ENCODE assay signal across 8 cellular contexts in the genomic region with DNA sequence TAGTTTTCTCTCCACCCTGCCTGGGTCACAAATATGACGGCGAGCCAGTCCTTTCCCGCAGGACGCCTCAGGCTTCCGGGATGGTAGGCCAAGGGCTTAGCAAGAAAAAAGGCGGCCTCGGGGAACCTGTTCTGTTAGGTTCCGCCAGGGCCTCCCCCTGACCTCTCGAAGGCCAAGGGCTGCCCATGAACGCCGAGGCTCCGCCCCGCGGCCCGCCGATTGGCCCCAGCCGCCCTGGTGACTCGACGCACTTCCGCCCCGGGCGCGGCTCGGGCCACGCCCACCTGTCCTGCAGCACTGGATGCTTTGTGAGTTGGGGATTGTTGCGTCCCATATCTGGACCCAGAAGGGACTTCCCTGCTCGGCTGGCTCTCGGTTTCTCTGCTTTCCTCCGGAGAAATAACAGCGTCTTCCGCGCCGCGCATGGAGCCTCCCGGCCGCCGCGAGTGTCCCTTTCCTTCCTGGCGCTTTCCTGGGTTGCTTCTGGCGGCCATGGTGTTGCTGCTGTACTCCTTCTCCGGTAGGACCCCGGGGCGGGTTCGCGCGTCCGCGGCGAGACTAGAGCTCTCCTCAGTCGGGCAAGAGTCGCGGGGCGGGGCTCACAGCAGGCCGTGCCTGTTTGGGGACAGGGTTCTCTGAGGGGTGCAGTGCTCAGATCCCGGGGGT.
DNase-seq lines count a peak whose midpoint lies in the region; ATAC-seq and TF ChIP-seq lines count a peak whose summit lies in the region.

A gene (plus strand): TSS at position 265 of the 666 bp plus-strand sequence. CDS start 159 bp downstream, at position 424.

- peak within 1 kb of the TSS; percentile 95 for H3K27ac Mint-ChIP-seq in central memory CD8-positive, alpha-beta T cell (ENCODE audit: low read depth)

- peak within 1 kb of the TSS; percentile 95 for H3K4me3 Mint-ChIP-seq in central memory CD8-positive, alpha-beta T cell

- H3K4me3 ChIP-seq in AG09309 (ENCODE audit: control insufficient read depth, low read depth, low read length): peak within 1 kb of the TSS; percentile 93

- H3K4me1 Mint-ChIP-seq in central memory CD8-positive, alpha-beta T cell: peaks cover 61% of the 10 kb centered on the region

- peak; percentile 96 for ATAC-seq in GM19025 (IDR thresholded peaks at IDR 0.05; ENCODE audit: low read depth, unreplicated experiment)
- ATAC-seq in HG03342 (IDR thresholded peaks at IDR 0.05; ENCODE audit: unreplicated experiment): peak; percentile 94
- ATAC-seq in central memory CD8-positive, alpha-beta T cell (replicated peaks; ENCODE audit: extremely low read depth, poor library complexity, severe bottlenecking): peak; percentile 99

- H3K27me3 Mint-ChIP-seq in central memory CD8-positive, alpha-beta T cell: no peaks in the 10 kb centered on the region

- no peak for TF ChIP-seq CTCF in AG09309 (IDR thresholded peaks at IDR 0.05; ENCODE audit: control insufficient read depth, insufficient read depth, low read depth, low read length, missing control alignments)

- DNase-seq in AG09309 (ENCODE audit: low read depth) (peak; percentile 47), NCI-H446 (lab: John Stamatoyannopoulos, UW) (peak; percentile 93 to 99), islet precursor cell (peak; percentile 99)
- DNase-seq in activated CD4-positive, CD25-positive, alpha-beta regulatory T cell treated with anti-CD3 and anti-CD28 coated beads, Interleukin-2, amount 50 U/mL, for 16 hours (ENCODE audit: low read depth, low spot score): peak; percentile 84
- peak; percentile 87 for DNase-seq in central memory CD8-positive, alpha-beta T cell (ENCODE audit: low spot score in 2 of 2)
- peak; percentile 82 to 95 (median 87) for DNase-seq in stimulated activated CD4-positive, alpha-beta T cell treated with anti-CD3 and anti-CD28 coated beads, Interleukin-12 subunit alpha, Interleukin-12 subunit beta, amount 100 ng/mL, for 48 hours (ENCODE audit: low read depth in 2 of 3, low spot score in 1 of 3)

- peaks cover 12% of the 10 kb centered on the region for H3K36me3 Mint-ChIP-seq in central memory CD8-positive, alpha-beta T cell (ENCODE audit: insufficient read depth)

- no peaks in the 10 kb centered on the region for H3K9me3 Mint-ChIP-seq in central memory CD8-positive, alpha-beta T cell

Comparison
In these comparisons a context has a peak if more than half of its experiments do, and no peak if none do; other contexts are left out.
1. Peak in every context shown above with its lines: DNase-seq, ATAC-seq and H3K4me3 ChIP-seq.
2. DNase-seq: peak in every context shown above with its lines; median percentile 99 in islet precursor cell; 96 in NCI-H446; 87 in central memory CD8-positive, alpha-beta T cell; 87 in stimulated activated CD4-positive, alpha-beta T cell treated with anti-CD3 and anti-CD28 coated beads, Interleukin-12 subunit alpha, Interleukin-12 subunit beta, amount 100 ng/mL, for 48 hours; 84 in activated CD4-positive, CD25-positive, alpha-beta regulatory T cell treated with anti-CD3 and anti-CD28 coated beads, Interleukin-2, amount 50 U/mL, for 16 hours; 47 in AG09309.